In genomic region chr18:46414863-46415262, GRCh38 we compare ENCODE assay signal across 2 cellular contexts.
TF ChIP-seq lines count a peak whose summit lies in the region.

No MANE protein-coding gene starts in this region.

TF ChIP-seq in SK-N-SH, 30 proteins besides CTCF, POLR2A, EP300 and RAD21 (continued from another document):
- TF ChIP-seq EZH2phosphoT487 (IDR thresholded peaks at IDR 0.05; ENCODE audit: borderline replicate concordance, low read depth) (no peak), USF1 (IDR thresholded peaks at IDR 0.05; ENCODE audit: borderline replicate concordance, low read depth) (no peak), REST (IDR thresholded peaks at IDR 0.05; ENCODE audit: low read depth, low read length) (no peak), RXRA (IDR thresholded peaks at IDR 0.05; ENCODE audit: borderline replicate concordance, low read depth) (no peak), TAF1 (IDR thresholded peaks at IDR 0.05; ENCODE audit: borderline replicate concordance, low read depth, low read length) (no peak), JUND (IDR thresholded peaks at IDR 0.05) (no peak), FOSL2 (IDR thresholded peaks at IDR 0.05; ENCODE audit: borderline replicate concordance, low read depth) (no peak), PBX3 (IDR thresholded peaks at IDR 0.05) (no peak), USF2 (IDR thresholded peaks at IDR 0.05; ENCODE audit: borderline replicate concordance, low read depth, low read length) (no peak), NRF1 (IDR thresholded peaks at IDR 0.05; ENCODE audit: low read depth, low read length) (no peak), SIN3A (IDR thresholded peaks at IDR 0.05; ENCODE audit: borderline replicate concordance, low read depth, low read length) (no peak), IRF3 (IDR thresholded peaks at IDR 0.05; ENCODE audit: low read depth, low read length) (no peak), ZBTB33 (IDR thresholded peaks at IDR 0.05; ENCODE audit: borderline replicate concordance, low read depth) (no peak), RFX5 (IDR thresholded peaks at IDR 0.05; ENCODE audit: low read length) (no peak), GATA2 (CRISPR knock-in tag; IDR thresholded peaks at IDR 0.05) (peak; percentile 93)

TF ChIP-seq in SK-N-SH treated with all-trans-retinoic acid at 6 μM for 48 hours, 23 proteins besides CTCF, POLR2A, EP300 and RAD21 (continued from another document):
- TF ChIP-seq CREB5 (CRISPR knock-in tag; IDR thresholded peaks at IDR 0.05; ENCODE audit: low read depth) (no peak), OSR1 (CRISPR knock-in tag; IDR thresholded peaks at IDR 0.05) (no peak), ZFP30 (CRISPR knock-in tag; IDR thresholded peaks at IDR 0.05) (no peak), PATZ1 (CRISPR knock-in tag; IDR thresholded peaks at IDR 0.05; ENCODE audit: borderline replicate concordance) (no peak), BACH2 (CRISPR knock-in tag; IDR thresholded peaks at IDR 0.05; ENCODE audit: borderline replicate concordance) (no peak), ZC3H10 (CRISPR knock-in tag; IDR thresholded peaks at IDR 0.05) (no peak), ISL1 (CRISPR knock-in tag; IDR thresholded peaks at IDR 0.05) (no peak), CSRNP3 (CRISPR knock-in tag; IDR thresholded peaks at IDR 0.05) (no peak), ARNTL (CRISPR knock-in tag; IDR thresholded peaks at IDR 0.05; ENCODE audit: borderline replicate concordance, low read depth) (no peak), SNAI2 (CRISPR knock-in tag; IDR thresholded peaks at IDR 0.05) (no peak), ZNF70 (CRISPR knock-in tag; IDR thresholded peaks at IDR 0.05) (no peak), CSDC2 (CRISPR knock-in tag; IDR thresholded peaks at IDR 0.05) (no peak), TOX (CRISPR knock-in tag; IDR thresholded peaks at IDR 0.05; ENCODE audit: borderline replicate concordance) (no peak)
TF ChIP-seq in SK-N-SH treated with all-trans-retinoic acid at 6 μM for 48 hours: peak in this region for 0.
